In genomic region chr11:126585388-126586302, GRCh38 we compare ENCODE assay signal across 8 cellular contexts.
DNase-seq lines count a peak whose midpoint lies in the region; ATAC-seq and TF ChIP-seq lines count a peak whose summit lies in the region.
"Had no signal": no experiment of that assay in that cellular context is flagged by ENCODE, and none has a peak within 500 bp of the region (broad histone marks: within the 10 kb centered on the region; RNA-seq: fewer than 3 reads in every experiment).

No MANE protein-coding gene starts in this region.

- peak overlapping the region; percentile 38 for H3K4me3 ChIP-seq in epithelial cell of proximal tubule (ENCODE audit: low read depth, low read length)

- no peak for ATAC-seq in HG03571 (IDR thresholded peaks at IDR 0.05; ENCODE audit: unreplicated experiment)

- no peak overlapping the region for H3K27ac Mint-ChIP-seq in progenitor cell of endocrine pancreas

- TF ChIP-seq CTCF in epithelial cell of proximal tubule (conservative IDR thresholded peaks at IDR 0.05; ENCODE audit: low read depth, low read length) (no peak), progenitor cell of endocrine pancreas (IDR thresholded peaks at IDR 0.05; ENCODE audit: unreplicated experiment) (no peak)

- no peak overlapping the region for H3K4me3 Mint-ChIP-seq in progenitor cell of endocrine pancreas (ENCODE audit: low read depth)
- H3K4me3 Mint-ChIP-seq: neural crest cell had no signal

- no peaks in the 10 kb centered on the region for H3K9me3 Mint-ChIP-seq in progenitor cell of endocrine pancreas (ENCODE audit: low read depth)
- H3K9me3 Mint-ChIP-seq: neural crest cell had no signal

- no peaks in the 10 kb centered on the region for H3K36me3 Mint-ChIP-seq in progenitor cell of endocrine pancreas (ENCODE audit: insufficient read depth)

- peaks cover 26% of the 10 kb centered on the region for H3K27me3 Mint-ChIP-seq in progenitor cell of endocrine pancreas

- no peaks in the 10 kb centered on the region for H3K4me1 Mint-ChIP-seq in progenitor cell of endocrine pancreas (ENCODE audit: low read depth)

- DNase-seq in HS-5 (ENCODE audit: low read depth), result peak; percentile 89
- DNase-seq in NCI-H82 treated with DMSO at 0.1 percent for 48 hours (lab: John Stamatoyannopoulos, UW; ENCODE audit: unreplicated experiment), result peak; percentile 36
- DNase-seq in epithelial cell of proximal tubule (ENCODE audit: low read depth), result peak; percentile 16
- peak; percentile 50 for DNase-seq in occipital lobe (lab: John Stamatoyannopoulos, UW)
- DNase-seq in progenitor cell of endocrine pancreas (ENCODE audit: low spot score, unreplicated experiment), result no peak
- no peak for DNase-seq in stimulated activated CD4-positive, alpha-beta T cell treated with anti-CD3 and anti-CD28 coated beads, Interleukin-2, amount 100 ng/mL, for 48 hours

Comparison
In these comparisons a context has a peak if more than half of its experiments do, and no peak if none do; other contexts are left out.
1. DNase-seq: peak in HS-5 (single experiment), NCI-H82 treated with DMSO at 0.1 percent for 48 hours (single experiment), epithelial cell of proximal tubule (single experiment) and occipital lobe (single experiment); none in progenitor cell of endocrine pancreas (single experiment) and stimulated activated CD4-positive, alpha-beta T cell treated with anti-CD3 and anti-CD28 coated beads, Interleukin-2, amount 100 ng/mL, for 48 hours (0 of 2).